In the genomic region with DNA sequence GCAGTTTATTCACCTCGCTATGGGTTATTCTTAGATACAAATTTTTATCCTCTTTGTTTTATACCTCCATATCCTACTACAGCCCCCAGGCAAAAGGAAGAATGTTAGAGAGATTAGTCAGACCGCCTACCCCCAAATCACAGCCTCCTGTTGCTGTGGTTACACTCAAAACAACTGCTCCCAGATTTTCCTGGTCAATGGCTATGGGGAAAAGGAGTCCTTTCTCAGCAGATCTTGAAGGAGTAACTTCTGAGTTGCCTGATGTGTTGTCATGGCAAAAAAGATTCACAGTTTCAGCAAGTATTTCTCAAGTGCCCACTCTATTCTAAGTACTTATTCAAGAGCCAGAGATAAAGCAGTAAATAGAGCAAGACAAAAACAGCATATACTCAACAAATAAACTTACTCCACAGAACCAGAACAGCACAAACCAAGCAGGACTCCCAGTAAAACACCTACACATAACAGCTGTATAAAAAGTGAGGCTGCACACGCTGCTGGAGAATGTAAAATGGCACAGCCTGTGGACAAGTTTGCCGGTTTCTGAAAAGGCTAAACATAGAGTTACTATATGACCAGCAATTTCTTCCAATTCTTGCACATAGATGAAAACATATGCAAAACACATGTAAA, we compare ENCODE assay signal across 11 cellular contexts.
A peak's percentile ranks its signal among the peaks of the same experiment; 100 is the strongest.
DNase-seq lines count a peak whose midpoint lies in the region; ATAC-seq and TF ChIP-seq lines count a peak whose summit lies in the region.
"Had no signal": no experiment of that assay in that cellular context is flagged by ENCODE, and none has a peak within 500 bp of the region (broad histone marks: within the 10 kb centered on the region; RNA-seq: fewer than 3 reads in every experiment).

No MANE protein-coding gene starts in this region.

- no peak overlapping the region for H3K27ac Mint-ChIP-seq in CD4-positive, alpha-beta T cell

- POLR2A ChIA-PET in CD4-positive, alpha-beta T cell (lab: Charles Lee) = no interaction called here

- no peaks in the 10 kb centered on the region for H3K27me3 Mint-ChIP-seq in CD4-positive, alpha-beta T cell

- in situ Hi-C loops in HAP-1 (cut with MboI; ENCODE audit: low sequenced_read_pairs) = no loop called here

- CTCF ChIA-PET in CD4-positive, alpha-beta T cell (lab: Charles Lee) = no interaction called here

- peaks cover 8% of the 10 kb centered on the region for H3K4me1 Mint-ChIP-seq in CD4-positive, alpha-beta T cell (ENCODE audit: low read depth)

- no peaks in the 10 kb centered on the region for H3K9me3 ChIP-seq in CD4-positive, alpha-beta T cell (ENCODE audit: control insufficient read depth, low read length)
- H3K9me3 ChIP-seq in HAP-1 = no peaks in the 10 kb centered on the region
- H3K9me3 ChIP-seq: thoracic aorta had no signal

- H3K4me3 Mint-ChIP-seq in CD4-positive, alpha-beta T cell = no peak overlapping the region

- peaks cover 63% of the 10 kb centered on the region for H3K36me3 Mint-ChIP-seq in CD4-positive, alpha-beta T cell (ENCODE audit: low read depth)

- DNase-seq in Daoy (ENCODE audit: low read depth) (peak; percentile 89), RPMI7951 (ENCODE audit: low read depth) (peak; percentile 98), epithelial cell of proximal tubule (ENCODE audit: low read depth) (peak; percentile 98), omental fat pad (ENCODE audit: low spot score) (no peak), HAP-1 (ENCODE audit: low spot score in 2 of 2) (no peak)
- no peak for DNase-seq in CD4-positive, alpha-beta T cell
- DNase-seq: activated CD4-positive, CD25-positive, alpha-beta regulatory T cell; NCI-H345 had no signal

- H3K27me3 ChIP-seq in CD4-positive, alpha-beta T cell (ENCODE audit: control insufficient read depth, insufficient read depth, low read length) = no peaks in the 10 kb centered on the region
- no peaks in the 10 kb centered on the region for H3K27me3 ChIP-seq in HAP-1 (ENCODE audit: low read depth)

- H3K36me3 ChIP-seq in HAP-1 (replicated peaks) = peaks cover 32% of the 10 kb centered on the region

- ATAC-seq in omental fat pad (ENCODE audit: low FRiP score) (peak; percentile 64), HG03442 (IDR thresholded peaks at IDR 0.05; ENCODE audit: unreplicated experiment) (no peak), HG02610 (IDR thresholded peaks at IDR 0.05; ENCODE audit: unreplicated experiment) (no peak)
- no peak for ATAC-seq in CD4-positive, alpha-beta T cell (ENCODE audit: poor library complexity)

- H3K27ac ChIP-seq in CD4-positive, alpha-beta T cell (ENCODE audit: low read depth, low read length) = no peak overlapping the region
- H3K27ac ChIP-seq: thoracic aorta had no signal

- H3K4me1 ChIP-seq in HAP-1 = peaks cover 8% of the 10 kb centered on the region

- intact Hi-C loops in CD4-positive, alpha-beta T cell (cut with DNase I, micrococcal nuclease) = no loop called here

- H3K4me3 ChIP-seq in epithelial cell of proximal tubule (ENCODE audit: low read depth, low read length) (no peak overlapping the region), HAP-1 (no peak overlapping the region)
- H3K4me3 ChIP-seq: thoracic aorta had no signal

- H3K9me3 Mint-ChIP-seq in CD4-positive, alpha-beta T cell = no peaks in the 10 kb centered on the region

- TF ChIP-seq CTCF in epithelial cell of proximal tubule (conservative IDR thresholded peaks at IDR 0.05; ENCODE audit: low read depth, low read length) (no peak), omental fat pad (IDR thresholded peaks at IDR 0.05) (no peak)
- TF ChIP-seq CTCF in CD4-positive, alpha-beta T cell (IDR thresholded peaks at IDR 0.05) = no peak

Comparison
In these comparisons a context has a peak if more than half of its experiments do, and no peak if none do; other contexts are left out.
1. DNase-seq: peak in Daoy (single experiment), RPMI7951 (single experiment) and epithelial cell of proximal tubule (single experiment); none in omental fat pad (single experiment), CD4-positive, alpha-beta T cell (0 of 10) and HAP-1 (0 of 2).